ENCODE assay signal across 16 cellular contexts in the genomic region with DNA sequence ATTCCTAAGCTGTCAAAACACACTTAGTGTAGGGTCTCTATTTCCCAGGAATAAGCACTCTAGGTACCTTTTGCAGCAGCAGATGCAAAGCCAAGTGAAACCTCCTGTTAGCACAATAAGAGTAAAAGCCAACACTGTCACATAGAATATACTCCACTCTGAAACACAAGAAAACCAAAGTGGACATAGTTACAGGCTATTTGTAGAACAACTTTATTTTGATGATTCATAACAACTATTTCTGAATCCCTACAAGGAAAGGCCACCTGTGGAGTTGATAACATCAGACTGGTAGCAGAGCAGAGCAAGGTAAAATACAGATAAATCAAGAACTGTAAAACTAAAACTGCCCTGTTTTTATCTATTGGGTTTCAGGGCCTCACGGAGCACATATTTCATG.
DNase-seq lines count a peak whose midpoint lies in the region; ATAC-seq and TF ChIP-seq lines count a peak whose summit lies in the region.
"Had no signal": no experiment of that assay in that cellular context is flagged by ENCODE, and none has a peak within 500 bp of the region (broad histone marks: within the 10 kb centered on the region; RNA-seq: fewer than 3 reads in every experiment).

No MANE protein-coding gene starts in this region.

- ATAC-seq in GM21360 (IDR thresholded peaks at IDR 0.05; ENCODE audit: unreplicated experiment) = peak; percentile 78
- ATAC-seq in HG03159 (IDR thresholded peaks at IDR 0.05; ENCODE audit: unreplicated experiment) = peak; percentile 72
- ATAC-seq: HCT116, K562 had no signal

- H3K4me3 ChIP-seq in choroid plexus epithelial cell (ENCODE audit: low read depth, low read length) = no peak overlapping the region
- H3K4me3 ChIP-seq: GM23248, K562 had no signal

- DNase-seq in GM13977 (ENCODE audit: low spot score) (peak; percentile 13), choroid plexus epithelial cell (ENCODE audit: low read depth) (peak; percentile 39), NCI-H1436 treated with DMSO at 0.1 percent for 48 hours (lab: John Stamatoyannopoulos, UW) (no peak), NCI-H1694 treated with DMSO at 0.1 percent for 48 hours (lab: John Stamatoyannopoulos, UW) (no peak)
- DNase-seq in effector CD8-positive, alpha-beta T cell (lab: John Stamatoyannopoulos, UW) = no peak
- DNase-seq: Caco-2; CD4-positive, CD25-positive, alpha-beta regulatory T cell; DMS153; GM23248; NCI-H1436; NCI-H446; NCI-H69 had no signal

- TF ChIP-seq CTCF in GM13977 (IDR thresholded peaks at IDR 0.05; ENCODE audit: extremely low read depth, insufficient read depth, missing control alignments) (no peak), choroid plexus epithelial cell (conservative IDR thresholded peaks at IDR 0.05; ENCODE audit: low read depth, low read length) (no peak)

- in situ Hi-C loops in GM13977 (cut with MboI; ENCODE audit: low pct_unique_long_range_greater_than_20kb, low sequenced_read_pairs, unreplicated experiment) = no loop called here

Comparison
In these comparisons a context has a peak if more than half of its experiments do, and no peak if none do; other contexts are left out.
1. DNase-seq: peak in GM13977 (single experiment) and choroid plexus epithelial cell (single experiment); none in NCI-H1436 treated with DMSO at 0.1 percent for 48 hours (single experiment), NCI-H1694 treated with DMSO at 0.1 percent for 48 hours (single experiment) and effector CD8-positive, alpha-beta T cell (single experiment).